Comparison of ENCODE assay signal across 1 cellular context in genomic region chr1:111476214-111476613, GRCh38.
TF ChIP-seq lines count a peak whose summit lies in the region.

No MANE protein-coding gene starts in this region.

TF ChIP-seq in SK-N-SH treated with all-trans-retinoic acid at 6 μM for 48 hours, 23 proteins besides CTCF, POLR2A, EP300 and RAD21 (continued from another document):
- TF ChIP-seq PATZ1 (CRISPR knock-in tag; IDR thresholded peaks at IDR 0.05; ENCODE audit: borderline replicate concordance): no peak
- TF ChIP-seq OSR1 (CRISPR knock-in tag; IDR thresholded peaks at IDR 0.05): no peak
- TF ChIP-seq TSHZ2 (CRISPR knock-in tag; IDR thresholded peaks at IDR 0.05): no peak
- no peak for TF ChIP-seq SNAI2 (CRISPR knock-in tag; IDR thresholded peaks at IDR 0.05)
- TF ChIP-seq BACH2 (CRISPR knock-in tag; IDR thresholded peaks at IDR 0.05; ENCODE audit: borderline replicate concordance): no peak
- TF ChIP-seq CSDC2 (CRISPR knock-in tag; IDR thresholded peaks at IDR 0.05): no peak
- no peak for TF ChIP-seq CSRNP3 (CRISPR knock-in tag; IDR thresholded peaks at IDR 0.05)
- TF ChIP-seq ZNF565 (CRISPR knock-in tag; conservative IDR thresholded peaks at IDR 0.05; ENCODE audit: low read depth): no peak
